In genomic region chr5:43066799-43067741, GRCh38 we compare ENCODE assay signal across 1 cellular context.
A peak's percentile ranks its signal among the peaks of the same experiment; 100 is the strongest.
TF ChIP-seq lines count a peak whose summit lies in the region.

No MANE protein-coding gene starts in this region.

TF ChIP-seq in GM12878, 131 proteins besides CTCF, POLR2A, EP300 and RAD21 (continued from another document):
- TF ChIP-seq SREBF2 (IDR thresholded peaks at IDR 0.05; ENCODE audit: low read length): no peak
- no peak for TF ChIP-seq TCF12 (IDR thresholded peaks at IDR 0.05; ENCODE audit: low read depth, low read length)
- peak; percentile 70 for TF ChIP-seq E2F8 (IDR thresholded peaks at IDR 0.05; ENCODE audit: low read depth, partially characterized antibody)
- TF ChIP-seq ZBTB40 (IDR thresholded peaks at IDR 0.05; ENCODE audit: borderline replicate concordance): peak; percentile 84
